Comparison of ENCODE assay signal across 9 cellular contexts in the genomic region with DNA sequence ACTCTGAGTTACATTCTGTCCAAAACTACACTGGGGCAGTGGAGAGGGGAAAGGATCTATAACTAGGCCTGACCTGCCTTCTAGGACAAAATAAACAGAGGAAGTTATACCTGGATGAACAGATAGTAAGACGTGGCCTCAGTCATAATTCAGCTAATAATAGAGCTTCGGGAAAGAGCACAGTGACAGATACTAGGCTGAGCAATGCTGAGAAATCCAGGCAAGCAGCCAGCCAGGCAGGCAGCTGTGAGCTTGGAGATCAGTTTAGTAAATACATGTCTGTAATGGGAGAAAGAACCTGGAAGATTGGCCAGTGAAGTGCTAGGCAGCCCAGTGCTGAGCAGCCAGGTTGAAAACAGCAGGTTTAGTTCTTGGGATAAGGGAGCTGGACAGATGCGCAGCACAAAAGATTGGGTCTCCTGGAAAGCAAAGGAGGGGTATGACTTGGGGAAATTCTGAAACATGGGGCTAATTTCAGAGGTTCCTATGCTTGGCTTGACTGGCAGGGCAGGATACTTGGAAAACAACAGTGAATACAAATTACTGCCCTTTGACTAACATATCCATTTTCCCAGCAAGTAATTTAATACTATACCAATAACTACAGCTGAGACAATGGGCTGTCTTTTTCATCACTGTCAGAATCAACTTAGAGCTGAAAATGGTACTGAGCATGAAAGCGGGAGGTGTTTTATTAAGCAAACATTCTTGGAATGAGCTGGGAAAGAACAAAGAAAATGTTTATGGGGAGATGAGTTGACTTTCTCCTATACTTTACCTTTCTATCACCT.
DNase-seq lines count a peak whose midpoint lies in the region; ATAC-seq and TF ChIP-seq lines count a peak whose summit lies in the region.
"Had no signal": no experiment of that assay in that cellular context is flagged by ENCODE, and none has a peak within 500 bp of the region (broad histone marks: within the 10 kb centered on the region; RNA-seq: fewer than 3 reads in every experiment).

No MANE protein-coding gene starts in this region.

- no peaks in the 10 kb centered on the region for H3K36me3 ChIP-seq in esophagus muscularis mucosa

- H3K4me3 ChIP-seq in esophagus muscularis mucosa = peak overlapping the region in 2 of 4 donors; percentile 3 to 11
- H3K4me3 ChIP-seq: GM12878 had no signal

- no peaks in the 10 kb centered on the region for H3K9me3 ChIP-seq in esophagus muscularis mucosa

- no peak for ATAC-seq in HG03469 (IDR thresholded peaks at IDR 0.05; ENCODE audit: unreplicated experiment)
- no peak for ATAC-seq in HG02759 (IDR thresholded peaks at IDR 0.05; ENCODE audit: unreplicated experiment)
- ATAC-seq: GM12878 had no signal

- H3K4me1 ChIP-seq in esophagus muscularis mucosa = peaks cover 19 to 40% (median 27%) of the 10 kb centered on the region in 4 donors

- TF ChIP-seq POLR2A in esophagus muscularis mucosa (IDR thresholded peaks at IDR 0.05; ENCODE audit: low read depth) = no peak

- peak overlapping the region; percentile 67 to 85 (median 77) for H3K27ac ChIP-seq in esophagus muscularis mucosa (replicated peaks in 1 of 4)

- DNase-seq in DMS53 treated with DMSO at 0.1 percent for 48 hours (lab: John Stamatoyannopoulos, UW; ENCODE audit: unreplicated experiment) (peak; percentile 96), NCI-H226 (peak; percentile 91), esophagus muscularis mucosa (ENCODE audit: extremely low spot score) (no peak), non-pigmented ciliary epithelial cell (ENCODE audit: low read depth) (peak; percentile 42), HuH-7 (ENCODE audit: low spot score) (no peak)
- no peak for DNase-seq in activated effector memory CD4-positive, alpha-beta T cell treated with anti-CD3 and anti-CD28 coated beads, Interleukin-2, amount 50 U/mL, for 16 hours

- no peak for TF ChIP-seq EP300 in esophagus muscularis mucosa (IDR thresholded peaks at IDR 0.05)

- intact Hi-C loops in esophagus muscularis mucosa (cut with DNase I) = loop anchor here (5.0 kb wide), 1 partner anchor 136 kb away; no protein-coding TSS in a partner anchor

- no peaks in the 10 kb centered on the region for H3K27me3 ChIP-seq in esophagus muscularis mucosa

- TF ChIP-seq CTCF in esophagus muscularis mucosa (IDR thresholded peaks at IDR 0.05) = no peak

- WGBS in esophagus muscularis mucosa = 18% methylated on average over 4 of the region's 4 CpGs

Comparison
In these comparisons a context has a peak if more than half of its experiments do, and no peak if none do; other contexts are left out.
1. DNase-seq: peak in DMS53 treated with DMSO at 0.1 percent for 48 hours (single experiment), NCI-H226 (single experiment) and non-pigmented ciliary epithelial cell (single experiment); none in esophagus muscularis mucosa (single experiment), activated effector memory CD4-positive, alpha-beta T cell treated with anti-CD3 and anti-CD28 coated beads, Interleukin-2, amount 50 U/mL, for 16 hours (single experiment) and HuH-7 (single experiment).